Comparison of ENCODE assay signal across 23 cellular contexts in the genomic region with DNA sequence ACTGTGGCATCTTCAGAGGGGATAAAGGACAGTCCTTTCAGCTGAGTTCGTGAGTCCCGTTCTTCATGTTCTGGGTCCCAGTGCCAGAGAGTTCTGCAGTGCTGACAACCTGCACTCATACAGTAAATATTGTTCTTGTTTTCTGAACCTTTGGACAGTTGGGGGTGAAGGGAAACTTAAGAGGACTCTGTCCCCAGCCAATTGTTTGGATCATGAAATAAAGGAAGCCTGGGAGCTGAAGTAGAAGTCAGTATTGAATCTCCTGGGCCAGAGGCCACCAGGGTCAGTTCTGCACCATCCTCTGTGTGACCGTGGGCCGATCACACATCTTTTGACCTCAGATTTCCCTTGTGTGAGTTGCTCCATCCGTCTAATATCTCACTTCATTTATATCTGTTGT. TPM values are rescaled to one million over a fixed set of nuclear protein-coding genes. Genes with fewer than 3 reads are reported as not detected.
"Had no signal": no experiment of that assay in that cellular context is flagged by ENCODE, and none has a peak within 500 bp of the region (broad histone marks: within the 10 kb centered on the region; RNA-seq: fewer than 3 reads in every experiment).

No MANE protein-coding gene starts in this region.

- H3K27me3 Mint-ChIP-seq: type B pancreatic cell had no signal

- H3K9me3 ChIP-seq: colonic mucosa, left lung, testis, vagina had no signal

- ATAC-seq: activated CD8-positive, alpha-beta memory T cell treated with anti-CD3 and anti-CD28 coated beads, Interleukin-2, amount 10 ng/mL, durations not matched to agents 7 days and 5 days; activated CD8-positive, alpha-beta T cell treated with anti-CD3 and anti-CD28 coated beads for 36 hours; activated naive CD4-positive, alpha-beta T cell treated with anti-CD3 and anti-CD28 coated beads, Interleukin-2, amount 50 U/mL, for 72 hours; left lung; T-helper 17 cell had no signal

- H3K27ac Mint-ChIP-seq: activated CD4-positive, alpha-beta T cell treated with anti-CD3 and anti-CD28 coated beads, Interleukin-2, amount 10 ng/mL, durations not matched to agents 24 days and 14 days; activated CD8-positive, alpha-beta memory T cell treated with anti-CD3 and anti-CD28 coated beads, Interleukin-2, amount 10 ng/mL, durations not matched to agents 7 days and 5 days; activated CD8-positive, alpha-beta T cell treated with anti-CD3 and anti-CD28 coated beads for 36 hours; activated naive CD4-positive, alpha-beta T cell treated with anti-CD3 and anti-CD28 coated beads, Interleukin-2, amount 50 U/mL, for 72 hours; activated T-helper 1 cell treated with anti-CD3 and anti-CD28 coated beads, Interleukin-12 subunit alpha, Interleukin-12 subunit beta, Interleukin-2, Interleukin-4 antibody, amounts not matched to agents 30 ng/mL and 10 ng/mL and 1 ng/mL, durations not matched to agents 14 hours and 24 hours and 36 hours; immature natural killer cell; nephron progenitor cell; T-helper 17 cell; type B pancreatic cell had no signal

- H2AFZ ChIP-seq: hepatocyte had no signal

- H3K27ac ChIP-seq: colonic mucosa, epithelial cell of prostate, hepatocyte, left lung, testis, vagina had no signal

- FAIRE-seq: astrocyte had no signal

- H3K79me2 ChIP-seq: hepatocyte had no signal

- H3K9me3 Mint-ChIP-seq: activated CD4-positive, alpha-beta T cell treated with anti-CD3 and anti-CD28 coated beads, Interleukin-2, amount 10 ng/mL, durations not matched to agents 24 days and 14 days; activated CD8-positive, alpha-beta T cell treated with anti-CD3 and anti-CD28 coated beads for 36 hours; activated naive CD4-positive, alpha-beta T cell treated with anti-CD3 and anti-CD28 coated beads, Interleukin-2, amount 50 U/mL, for 72 hours; activated T-helper 1 cell treated with anti-CD3 and anti-CD28 coated beads, Interleukin-12 subunit alpha, Interleukin-12 subunit beta, Interleukin-2, Interleukin-4 antibody, amounts not matched to agents 30 ng/mL and 10 ng/mL and 1 ng/mL, durations not matched to agents 14 hours and 24 hours and 36 hours; central memory CD8-positive, alpha-beta T cell; immature natural killer cell; type B pancreatic cell had no signal

- H3K4me2 ChIP-seq: hepatocyte had no signal

- H3K4me1 ChIP-seq: colonic mucosa, testis, vagina had no signal

- H3K27me3 ChIP-seq: colonic mucosa, hepatocyte, left lung, testis, vagina had no signal

- H3K36me3 Mint-ChIP-seq: activated CD8-positive, alpha-beta memory T cell treated with anti-CD3 and anti-CD28 coated beads, Interleukin-2, amount 10 ng/mL, durations not matched to agents 7 days and 5 days; immature natural killer cell; type B pancreatic cell had no signal

- H3K36me3 ChIP-seq: colonic mucosa, left lung, vagina had no signal

- DNase-seq: activated CD4-positive, alpha-beta T cell treated with anti-CD3 and anti-CD28 coated beads, Interleukin-2, amount 10 ng/mL, durations not matched to agents 24 days and 14 days; activated CD8-positive, alpha-beta memory T cell treated with anti-CD3 and anti-CD28 coated beads, Interleukin-2, amount 10 ng/mL, durations not matched to agents 7 days and 5 days; activated CD8-positive, alpha-beta T cell treated with anti-CD3 and anti-CD28 coated beads for 36 hours; activated gamma-delta T cell; activated T-cell treated with anti-CD3 and anti-CD28 coated beads for 4 hours; colonic mucosa; immature natural killer cell; left lung; nephron progenitor cell; occipital lobe; stimulated activated CD4-positive, alpha-beta T cell treated with anti-CD3 and anti-CD28 coated beads, Interleukin-4, amount 100 ng/mL, for 1 hour; stimulated activated naive CD4-positive, alpha-beta T cell; SW 1271; T-helper 17 cell; testis had no signal

- H3K4me3 ChIP-seq: colonic mucosa, hepatocyte, left lung, testis, vagina had no signal

- H3K4me3 Mint-ChIP-seq: activated CD4-positive, alpha-beta T cell treated with anti-CD3 and anti-CD28 coated beads, Interleukin-2, amount 10 ng/mL, durations not matched to agents 24 days and 14 days; activated CD8-positive, alpha-beta memory T cell treated with anti-CD3 and anti-CD28 coated beads, Interleukin-2, amount 10 ng/mL, durations not matched to agents 7 days and 5 days; activated CD8-positive, alpha-beta T cell treated with anti-CD3 and anti-CD28 coated beads for 36 hours; activated T-helper 1 cell treated with anti-CD3 and anti-CD28 coated beads, Interleukin-12 subunit alpha, Interleukin-12 subunit beta, Interleukin-2, Interleukin-4 antibody, amounts not matched to agents 30 ng/mL and 10 ng/mL and 1 ng/mL, durations not matched to agents 14 hours and 24 hours and 36 hours; central memory CD8-positive, alpha-beta T cell; immature natural killer cell; nephron progenitor cell; T-helper 17 cell had no signal

RNA-seq across cellular contexts. Expression of gene SLC2A12, which starts 3.2 kb away (rescaled TPM):
- total RNA-seq: activated CD4-positive, alpha-beta T cell treated with anti-CD3 and anti-CD28 coated beads, Interleukin-2, amount 10 ng/mL, durations not matched to agents 24 days and 14 days; activated T-helper 1 cell treated with anti-CD3 and anti-CD28 coated beads, Interleukin-12 subunit alpha, Interleukin-12 subunit beta, Interleukin-2, Interleukin-4 antibody, amounts not matched to agents 30 ng/mL and 10 ng/mL and 1 ng/mL, durations not matched to agents 14 hours and 24 hours and 36 hours; T-helper 17 cell had no signal
